ENCODE assay signal across 9 cellular contexts in the genomic region with DNA sequence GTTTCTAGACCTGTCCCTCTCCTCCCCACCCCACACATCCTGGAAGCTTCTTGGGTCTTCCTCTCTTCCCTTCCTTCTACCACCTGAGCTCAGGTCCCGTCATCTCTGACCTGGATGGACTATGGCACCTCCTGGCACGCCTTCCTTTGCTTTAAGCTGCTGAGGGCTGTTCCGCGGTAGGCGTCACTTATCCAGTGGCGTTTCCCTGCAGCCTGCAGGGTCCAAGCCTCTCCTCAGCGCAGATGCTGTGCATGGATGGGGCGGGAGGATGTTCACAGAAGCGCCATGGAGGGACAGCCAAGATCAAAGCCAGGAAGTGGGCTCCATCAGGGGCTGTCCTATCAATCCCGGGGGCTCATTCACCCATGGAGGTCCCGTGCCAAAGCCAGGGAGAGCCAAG.
"Had no signal": no experiment of that assay in that cellular context is flagged by ENCODE, and none has a peak within 500 bp of the region (broad histone marks: within the 10 kb centered on the region; RNA-seq: fewer than 3 reads in every experiment).

No MANE protein-coding gene starts in this region.

- H3K27me3 ChIP-seq: adrenal gland, pancreas, tibial nerve, vagina had no signal

- H3K9me3 ChIP-seq: adrenal gland, heart right ventricle, lower lobe of right lung, neutrophil, pancreas, suprapubic skin, tibial nerve, vagina had no signal

- H3K36me3 ChIP-seq: adrenal gland, heart right ventricle, lower lobe of right lung, neutrophil, pancreas, suprapubic skin, tibial nerve, vagina had no signal

- H3K4me1 ChIP-seq: adrenal gland, pancreas, vagina had no signal

- H3K27ac ChIP-seq: adrenal gland, heart right ventricle, lower lobe of right lung, neutrophil, pancreas, suprapubic skin, tibial nerve, vagina had no signal

- DNase-seq: cortex of kidney had no signal

- H3K4me3 ChIP-seq: adrenal gland, heart right ventricle, lower lobe of right lung, pancreas, suprapubic skin, tibial nerve, vagina had no signal
